Comparison of ENCODE assay signal across 23 cellular contexts in genomic region chr5:159588930-159589329, GRCh38.
A peak's percentile ranks its signal among the peaks of the same experiment; 100 is the strongest.
DNase-seq lines count a peak whose midpoint lies in the region; ATAC-seq and TF ChIP-seq lines count a peak whose summit lies in the region.
"Had no signal": no experiment of that assay in that cellular context is flagged by ENCODE, and none has a peak within 500 bp of the region (broad histone marks: within the 10 kb centered on the region; RNA-seq: fewer than 3 reads in every experiment).

No MANE protein-coding gene starts in this region.

- intact Hi-C loops in left ventricle myocardium superior (cut with micrococcal nuclease) = no loop called here
- intact Hi-C loops in naive thymus-derived CD4-positive, alpha-beta T cell (cut with micrococcal nuclease) = no loop called here

- ATAC-seq in left ventricle myocardium superior = peak; percentile 34
- ATAC-seq in naive thymus-derived CD4-positive, alpha-beta T cell = no peak
- ATAC-seq in left lobe of liver = no peak
- ATAC-seq: GM12878 had no signal

- H3K27ac Mint-ChIP-seq in naive thymus-derived CD4-positive, alpha-beta T cell = no peak overlapping the region
- H3K27ac Mint-ChIP-seq: CD14-positive monocyte; CD4-positive, alpha-beta memory T cell; CD4-positive, CD25-positive, alpha-beta regulatory T cell; CD8-positive, alpha-beta memory T cell had no signal

- CTCF ChIA-PET in naive thymus-derived CD4-positive, alpha-beta T cell (lab: Charles Lee) = no interaction called here

- H3K27ac ChIP-seq in right atrium auricular region = no peak overlapping the region
- H3K27ac ChIP-seq in naive thymus-derived CD4-positive, alpha-beta T cell (ENCODE audit: low read depth, low read length) = no peak overlapping the region
- H3K27ac ChIP-seq: BLaER1 had no signal

- H3K9me3 Mint-ChIP-seq in naive thymus-derived CD4-positive, alpha-beta T cell = peaks cover 0 to 2% (median 0%) of the 10 kb centered on the region in 11 donors
- H3K9me3 Mint-ChIP-seq: CD4-positive, CD25-positive, alpha-beta regulatory T cell had no signal

- H3K27me3 Mint-ChIP-seq in naive thymus-derived CD4-positive, alpha-beta T cell = peaks cover 0 to 3% (median 0%) of the 10 kb centered on the region in 5 donors
- H3K27me3 Mint-ChIP-seq: CD4-positive, CD25-positive, alpha-beta regulatory T cell had no signal

- H3K27me3 ChIP-seq in right atrium auricular region = no peaks in the 10 kb centered on the region
- no peaks in the 10 kb centered on the region for H3K27me3 ChIP-seq in naive thymus-derived CD4-positive, alpha-beta T cell (ENCODE audit: control insufficient read depth in 2 of 2, insufficient read depth in 2 of 2, low read length in 2 of 2)
- H3K27me3 ChIP-seq: BLaER1 had no signal

- H3K4me3 ChIP-seq in right atrium auricular region = no peak overlapping the region
- no peak overlapping the region for H3K4me3 ChIP-seq in naive thymus-derived CD4-positive, alpha-beta T cell (ENCODE audit: low read length)
- H3K4me3 ChIP-seq: BLaER1, GM12878 had no signal

- DNase-seq in left ventricle myocardium superior (no peak), right atrium auricular region (ENCODE audit: low spot score) (no peak), astrocyte of the hippocampus (ENCODE audit: low read depth, low spot score) (peak; percentile 38), kidney tubule cell (ENCODE audit: low spot score) (peak; percentile 5), left lobe of liver (ENCODE audit: low spot score) (no peak)
- DNase-seq in naive thymus-derived CD4-positive, alpha-beta T cell = no peak
- DNase-seq: 8988T; ACHN; BE2C; CD4-positive, alpha-beta memory T cell; CD4-positive, CD25-positive, alpha-beta regulatory T cell; CD8-positive, alpha-beta memory T cell; COR-L47; DMS 273 treated with DMSO at 0.1 percent for 48 hours; DMS153; DMS53; DMS79; DND-41; EL; GDM1 had no signal

- POLR2A ChIA-PET in naive thymus-derived CD4-positive, alpha-beta T cell (lab: Charles Lee) = no interaction called here

- no peaks in the 10 kb centered on the region for H3K4me1 ChIP-seq in right atrium auricular region
- no peaks in the 10 kb centered on the region for H3K4me1 ChIP-seq in naive thymus-derived CD4-positive, alpha-beta T cell (ENCODE audit: control insufficient read depth in 2 of 2, insufficient read depth in 2 of 2, low read length in 2 of 2)
- H3K4me1 ChIP-seq: BE2C, BLaER1 had no signal

- TF ChIP-seq CTCF in right atrium auricular region (IDR thresholded peaks at IDR 0.05) = no peak

- no peaks in the 10 kb centered on the region for H3K36me3 ChIP-seq in right atrium auricular region
- H3K36me3 ChIP-seq in naive thymus-derived CD4-positive, alpha-beta T cell (ENCODE audit: control insufficient read depth in 2 of 3, insufficient read depth in 3 of 3, low read length in 3 of 3) = no peaks in the 10 kb centered on the region
- H3K36me3 ChIP-seq: BE2C, BLaER1 had no signal

- no peaks in the 10 kb centered on the region for H3K36me3 Mint-ChIP-seq in naive thymus-derived CD4-positive, alpha-beta T cell
- H3K36me3 Mint-ChIP-seq: CD14-positive monocyte; CD4-positive, alpha-beta memory T cell; CD4-positive, CD25-positive, alpha-beta regulatory T cell; CD8-positive, alpha-beta memory T cell had no signal

- no peak overlapping the region for H3K4me3 Mint-ChIP-seq in naive thymus-derived CD4-positive, alpha-beta T cell
- H3K4me3 Mint-ChIP-seq: CD14-positive monocyte; CD4-positive, alpha-beta memory T cell; CD4-positive, CD25-positive, alpha-beta regulatory T cell; CD8-positive, alpha-beta memory T cell had no signal

- H3K9me3 ChIP-seq in right atrium auricular region = peaks cover 0 to under 1% of the 10 kb centered on the region in 2 donors
- no peaks in the 10 kb centered on the region for H3K9me3 ChIP-seq in naive thymus-derived CD4-positive, alpha-beta T cell (ENCODE audit: control insufficient read depth in 2 of 3, low read length in 3 of 3)
- H3K9me3 ChIP-seq: BE2C, BLaER1 had no signal

- no peaks in the 10 kb centered on the region for H3K4me1 Mint-ChIP-seq in naive thymus-derived CD4-positive, alpha-beta T cell
- H3K4me1 Mint-ChIP-seq: CD14-positive monocyte; CD4-positive, alpha-beta memory T cell; CD4-positive, CD25-positive, alpha-beta regulatory T cell; CD8-positive, alpha-beta memory T cell had no signal

Comparison
In these comparisons a context has a peak if more than half of its experiments do, and no peak if none do; other contexts are left out.
1. DNase-seq: peak in astrocyte of the hippocampus (single experiment) and kidney tubule cell (single experiment); none in left ventricle myocardium superior (single experiment), right atrium auricular region (single experiment), naive thymus-derived CD4-positive, alpha-beta T cell (0 of 9) and left lobe of liver (single experiment).